ENCODE assay signal across 1 cellular context in genomic region chr11:43944761-43945311, GRCh38.
TF ChIP-seq lines count a peak whose summit lies in the region.

No MANE protein-coding gene starts in this region.

TF ChIP-seq in K562, 482 proteins besides CTCF, POLR2A, EP300 and RAD21 (continued from another document):
- no peak for TF ChIP-seq E2F6 (IDR thresholded peaks at IDR 0.05; ENCODE audit: borderline replicate concordance in 1 of 2, extremely low read depth in 1 of 2, insufficient read depth in 1 of 2, insufficient read length in 1 of 2, low read depth in 1 of 2, low read length in 1 of 2, poor library complexity in 1 of 2, severe bottlenecking in 1 of 2)
- TF ChIP-seq ZFX (CRISPR knock-in tag; IDR thresholded peaks at IDR 0.05): no peak
- no peak for TF ChIP-seq ZNF77 (CRISPR knock-in tag; IDR thresholded peaks at IDR 0.05)
- TF ChIP-seq TBL1XR1 (IDR thresholded peaks at IDR 0.05; ENCODE audit: low read length in 2 of 2): 0 out of 4 replicates have a peak, but pooled peaks of 1 of the 2 experiments have one; percentile 14
- TF ChIP-seq DEAF1 (CRISPR knock-in tag; IDR thresholded peaks at IDR 0.05): peak; percentile 52; the same call in 1 of the 2 replicates
- TF ChIP-seq NCOA2 (IDR thresholded peaks at IDR 0.05; ENCODE audit: partially characterized antibody in 2 of 2): no peak
- TF ChIP-seq NFIC (IDR thresholded peaks at IDR 0.05): peak; percentile 28
- no peak for TF ChIP-seq SFPQ (IDR thresholded peaks at IDR 0.05; ENCODE audit: low read depth, low read length)
- no peak for TF ChIP-seq ETV6 (IDR thresholded peaks at IDR 0.05; ENCODE audit: borderline replicate concordance in 1 of 2, low read depth in 2 of 2, low read length in 1 of 2)
- no peak for TF ChIP-seq ETV6 (CRISPR knock-in tag; IDR thresholded peaks at IDR 0.05; ENCODE audit: borderline replicate concordance)
- no peak for TF ChIP-seq GABPB1 (CRISPR knock-in tag; IDR thresholded peaks at IDR 0.05)
- no peak; the same call in 1 of the 2 replicates for TF ChIP-seq KLF16 (IDR thresholded peaks at IDR 0.05)
- no peak for TF ChIP-seq YY1 (IDR thresholded peaks at IDR 0.05; ENCODE audit: borderline replicate concordance in 1 of 3, control insufficient read depth in 1 of 3, extremely low read depth in 1 of 3, insufficient read depth in 3 of 3, insufficient read length in 1 of 3, insufficient replicate concordance in 2 of 3, low read depth in 1 of 3, low read length in 2 of 3)
- no peak for TF ChIP-seq FOXO4 (CRISPR knock-in tag; IDR thresholded peaks at IDR 0.05)
- no peak for TF ChIP-seq NR0B1 (IDR thresholded peaks at IDR 0.05; ENCODE audit: partially characterized antibody)
- TF ChIP-seq MYNN (IDR thresholded peaks at IDR 0.05): 0 out of 2 replicates have a peak, but pooled peaks have one; percentile 21
- TF ChIP-seq MYNN (CRISPR knock-in tag; IDR thresholded peaks at IDR 0.05): no peak
- no peak for TF ChIP-seq ERF (CRISPR knock-in tag; IDR thresholded peaks at IDR 0.05)
- no peak for TF ChIP-seq SNAPC5 (CRISPR knock-in tag; IDR thresholded peaks at IDR 0.05)
- TF ChIP-seq NFYB (IDR thresholded peaks at IDR 0.05; ENCODE audit: extremely low read depth, insufficient read length): no peak
- TF ChIP-seq BCOR (IDR thresholded peaks at IDR 0.05): no peak
- TF ChIP-seq FOXM1 (IDR thresholded peaks at IDR 0.05; ENCODE audit: low read depth): no peak
- no peak for TF ChIP-seq FOXM1 (CRISPR knock-in tag; IDR thresholded peaks at IDR 0.05; ENCODE audit: low read depth)
- TF ChIP-seq NFRKB (IDR thresholded peaks at IDR 0.05; ENCODE audit: low read depth): no peak
- peak; percentile 41; the same call in 1 of the 2 replicates for TF ChIP-seq ZNF511 (CRISPR knock-in tag; IDR thresholded peaks at IDR 0.05)
- peak in 1 of 2 experiments; percentile 48; a peak in 1 of 4 replicates for TF ChIP-seq MAZ (CRISPR knock-in tag; conservative IDR thresholded peaks at IDR 0.05 in 1 of 2, IDR thresholded peaks at IDR 0.05 in 1 of 2)
- no peak for TF ChIP-seq CAMTA2 (CRISPR knock-in tag; conservative IDR thresholded peaks at IDR 0.05)
- peak; percentile 54; the same call in 1 of the 2 replicates for TF ChIP-seq TFAP4 (CRISPR knock-in tag; IDR thresholded peaks at IDR 0.05; ENCODE audit: borderline replicate concordance)
- no peak for TF ChIP-seq ZNF224 (CRISPR knock-in tag; IDR thresholded peaks at IDR 0.05)
TF ChIP-seq in K562: peak in this region for 16.
